Comparison of ENCODE assay signal across 11 cellular contexts in the genomic region with DNA sequence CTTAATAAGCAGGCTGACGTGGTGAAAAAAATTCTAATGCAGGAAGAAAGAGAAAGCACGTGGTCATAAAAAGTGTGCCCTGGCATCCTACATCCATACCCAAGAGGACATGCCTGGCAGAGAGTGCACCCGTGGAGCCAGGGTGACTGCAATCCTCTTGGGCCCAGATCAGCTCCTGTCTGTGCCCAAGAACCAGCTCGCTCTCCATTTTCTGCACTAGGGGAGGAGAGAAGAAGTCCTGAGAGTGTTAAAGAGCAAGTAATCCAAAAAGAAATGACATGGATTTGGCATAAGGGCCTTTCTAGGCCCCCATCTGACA.
DNase-seq lines count a peak whose midpoint lies in the region; ATAC-seq and TF ChIP-seq lines count a peak whose summit lies in the region.
"Had no signal": no experiment of that assay in that cellular context is flagged by ENCODE, and none has a peak within 500 bp of the region (broad histone marks: within the 10 kb centered on the region; RNA-seq: fewer than 3 reads in every experiment).

No MANE protein-coding gene starts in this region.

- TF ChIP-seq CTCF in Calu3 (IDR thresholded peaks at IDR 0.05; ENCODE audit: unreplicated experiment), result no peak
- no peak for TF ChIP-seq CTCF in right atrium auricular region (IDR thresholded peaks at IDR 0.05)

- BruUV-seq in Calu3 (replicated peaks; lab: Mats Ljungman, UMichigan), result no TSS peak

- peaks cover 6% of the 10 kb centered on the region for H3K4me1 ChIP-seq in CD4-positive, CD25-positive, alpha-beta regulatory T cell (ENCODE audit: control insufficient read depth, insufficient read depth, low read length, poor library complexity, severe bottlenecking)
- peaks cover 0 to 10% of the 10 kb centered on the region in 2 donors for H3K4me1 ChIP-seq in right atrium auricular region

- H3K36me3 Mint-ChIP-seq in CD4-positive, CD25-positive, alpha-beta regulatory T cell, result peaks cover 3% of the 10 kb centered on the region
- H3K36me3 Mint-ChIP-seq in Calu3 (ENCODE audit: insufficient read depth, unreplicated experiment), result peaks cover 8% of the 10 kb centered on the region
- no peaks in the 10 kb centered on the region for H3K36me3 Mint-ChIP-seq in activated CD8-positive, alpha-beta T cell treated with anti-CD3 and anti-CD28 coated beads, Interleukin-2, amount 10 ng/mL, durations not matched to agents 7 days and 5 days (ENCODE audit: low read depth)

- intact Hi-C loops in Calu3 (cut with micrococcal nuclease; ENCODE audit: unreplicated experiment), result no loop called here

- H3K4me3 ChIP-seq in CD4-positive, CD25-positive, alpha-beta regulatory T cell (ENCODE audit: low read depth, low read length), result peak overlapping the region; percentile 66
- no peak overlapping the region for H3K4me3 ChIP-seq in right atrium auricular region
- H3K4me3 ChIP-seq: gastroesophageal sphincter had no signal

- no peak for DNase-seq in CD4-positive, CD25-positive, alpha-beta regulatory T cell
- DNase-seq in Calu3 (no peak), left lobe of liver (ENCODE audit: low spot score) (peak; percentile 41), GF-D8 (lab: John Stamatoyannopoulos, UW) (no peak), right atrium auricular region (ENCODE audit: low spot score) (no peak), NAMALWA (ENCODE audit: low spot score) (no peak)
- DNase-seq in activated CD8-positive, alpha-beta T cell treated with anti-CD3 and anti-CD28 coated beads, Interleukin-2, amount 10 ng/mL, durations not matched to agents 7 days and 5 days, result no peak
- DNase-seq: activated gamma-delta T cell treated with Interleukin-2 at 50 U/mL for 16 hours had no signal

- POLR2A ChIA-PET in activated CD8-positive, alpha-beta T cell treated with anti-CD3 and anti-CD28 coated beads, Interleukin-2, amount 10 ng/mL, durations not matched to agents 7 days and 5 days (lab: Charles Lee), result no interaction called here

- H3K9me3 Mint-ChIP-seq in CD4-positive, CD25-positive, alpha-beta regulatory T cell, result peaks cover 0 to 7% (median 1%) of the 10 kb centered on the region in 7 donors
- peaks cover 6% of the 10 kb centered on the region for H3K9me3 Mint-ChIP-seq in Calu3 (ENCODE audit: low read depth, unreplicated experiment)
- no peaks in the 10 kb centered on the region for H3K9me3 Mint-ChIP-seq in activated CD8-positive, alpha-beta T cell treated with anti-CD3 and anti-CD28 coated beads, Interleukin-2, amount 10 ng/mL, durations not matched to agents 7 days and 5 days (ENCODE audit: insufficient read depth)

- H3K27me3 ChIP-seq in CD4-positive, CD25-positive, alpha-beta regulatory T cell (ENCODE audit: control insufficient read depth, insufficient read depth, low read length), result no peaks in the 10 kb centered on the region
- H3K27me3 ChIP-seq in right atrium auricular region, result peaks cover 0 to 5% of the 10 kb centered on the region in 2 donors
- H3K27me3 ChIP-seq: gastroesophageal sphincter had no signal

- ATAC-seq in CD4-positive, CD25-positive, alpha-beta regulatory T cell (ENCODE audit: low read depth in 2 of 2), result no peak
- peak; percentile 23 for ATAC-seq in activated CD8-positive, alpha-beta T cell treated with anti-CD3 and anti-CD28 coated beads, Interleukin-2, amount 10 ng/mL, durations not matched to agents 7 days and 5 days
- peak; percentile 53 for ATAC-seq in left lobe of liver
- ATAC-seq in GM21619 (IDR thresholded peaks at IDR 0.05; ENCODE audit: unreplicated experiment), result no peak
- ATAC-seq: gastroesophageal sphincter had no signal

- peaks cover 5 to 17% (median 8%) of the 10 kb centered on the region in 4 donors for H3K4me1 Mint-ChIP-seq in CD4-positive, CD25-positive, alpha-beta regulatory T cell
- H3K4me1 Mint-ChIP-seq in Calu3 (ENCODE audit: low read depth, unreplicated experiment), result peaks cover 40% of the 10 kb centered on the region
- peaks cover 12% of the 10 kb centered on the region for H3K4me1 Mint-ChIP-seq in activated CD8-positive, alpha-beta T cell treated with anti-CD3 and anti-CD28 coated beads, Interleukin-2, amount 10 ng/mL, durations not matched to agents 7 days and 5 days (ENCODE audit: low read depth)

- H3K36me3 ChIP-seq in CD4-positive, CD25-positive, alpha-beta regulatory T cell (ENCODE audit: control insufficient read depth, insufficient read depth, low read length), result no peaks in the 10 kb centered on the region
- no peaks in the 10 kb centered on the region for H3K36me3 ChIP-seq in right atrium auricular region
- H3K36me3 ChIP-seq: gastroesophageal sphincter had no signal

- no peaks in the 10 kb centered on the region for H3K9me3 ChIP-seq in CD4-positive, CD25-positive, alpha-beta regulatory T cell (ENCODE audit: control insufficient read depth in 2 of 2, low read length in 2 of 2)
- no peaks in the 10 kb centered on the region for H3K9me3 ChIP-seq in right atrium auricular region
- H3K9me3 ChIP-seq: gastroesophageal sphincter had no signal

- no peaks in the 10 kb centered on the region for H3K27me3 Mint-ChIP-seq in CD4-positive, CD25-positive, alpha-beta regulatory T cell
- H3K27me3 Mint-ChIP-seq in Calu3 (ENCODE audit: unreplicated experiment), result peaks cover 56% of the 10 kb centered on the region
- no peaks in the 10 kb centered on the region for H3K27me3 Mint-ChIP-seq in activated CD8-positive, alpha-beta T cell treated with anti-CD3 and anti-CD28 coated beads, Interleukin-2, amount 10 ng/mL, durations not matched to agents 7 days and 5 days (ENCODE audit: low read depth)

- H3K4me3 Mint-ChIP-seq in CD4-positive, CD25-positive, alpha-beta regulatory T cell, result peak overlapping the region; percentile 39 to 90 (median 84)
- peak overlapping the region; percentile 73 for H3K4me3 Mint-ChIP-seq in Calu3 (ENCODE audit: low read depth, unreplicated experiment)
- H3K4me3 Mint-ChIP-seq in activated CD8-positive, alpha-beta T cell treated with anti-CD3 and anti-CD28 coated beads, Interleukin-2, amount 10 ng/mL, durations not matched to agents 7 days and 5 days, result peak overlapping the region; percentile 74

- peak overlapping the region in 2 of 3 donors; percentile 45 to 88 for H3K27ac Mint-ChIP-seq in CD4-positive, CD25-positive, alpha-beta regulatory T cell
- H3K27ac Mint-ChIP-seq in Calu3 (ENCODE audit: unreplicated experiment), result no peak overlapping the region
- H3K27ac Mint-ChIP-seq in activated CD8-positive, alpha-beta T cell treated with anti-CD3 and anti-CD28 coated beads, Interleukin-2, amount 10 ng/mL, durations not matched to agents 7 days and 5 days, result peak overlapping the region; percentile 40

- no peak overlapping the region for H3K27ac ChIP-seq in CD4-positive, CD25-positive, alpha-beta regulatory T cell (ENCODE audit: insufficient read depth, low read length, poor library complexity, severe bottlenecking)
- H3K27ac ChIP-seq in right atrium auricular region, result no peak overlapping the region
- H3K27ac ChIP-seq: gastroesophageal sphincter, SK-N-MC had no signal

- CTCF ChIA-PET in Calu3 (lab: Charles Lee), result no interaction called here
- CTCF ChIA-PET in activated CD8-positive, alpha-beta T cell treated with anti-CD3 and anti-CD28 coated beads, Interleukin-2, amount 10 ng/mL, durations not matched to agents 7 days and 5 days (lab: Charles Lee), result no interaction called here

Comparison
In these comparisons a context has a peak if more than half of its experiments do, and no peak if none do; other contexts are left out.
1. ATAC-seq: peak in activated CD8-positive, alpha-beta T cell treated with anti-CD3 and anti-CD28 coated beads, Interleukin-2, amount 10 ng/mL, durations not matched to agents 7 days and 5 days (single experiment) and left lobe of liver (single experiment); none in CD4-positive, CD25-positive, alpha-beta regulatory T cell (0 of 2) and GM21619 (single experiment).
2. Peak in every context shown above with its lines, with median percentiles within 50 percentile points of each other: H3K4me3 Mint-ChIP-seq.